Comparison of ENCODE assay signal across 8 cellular contexts in the genomic region with DNA sequence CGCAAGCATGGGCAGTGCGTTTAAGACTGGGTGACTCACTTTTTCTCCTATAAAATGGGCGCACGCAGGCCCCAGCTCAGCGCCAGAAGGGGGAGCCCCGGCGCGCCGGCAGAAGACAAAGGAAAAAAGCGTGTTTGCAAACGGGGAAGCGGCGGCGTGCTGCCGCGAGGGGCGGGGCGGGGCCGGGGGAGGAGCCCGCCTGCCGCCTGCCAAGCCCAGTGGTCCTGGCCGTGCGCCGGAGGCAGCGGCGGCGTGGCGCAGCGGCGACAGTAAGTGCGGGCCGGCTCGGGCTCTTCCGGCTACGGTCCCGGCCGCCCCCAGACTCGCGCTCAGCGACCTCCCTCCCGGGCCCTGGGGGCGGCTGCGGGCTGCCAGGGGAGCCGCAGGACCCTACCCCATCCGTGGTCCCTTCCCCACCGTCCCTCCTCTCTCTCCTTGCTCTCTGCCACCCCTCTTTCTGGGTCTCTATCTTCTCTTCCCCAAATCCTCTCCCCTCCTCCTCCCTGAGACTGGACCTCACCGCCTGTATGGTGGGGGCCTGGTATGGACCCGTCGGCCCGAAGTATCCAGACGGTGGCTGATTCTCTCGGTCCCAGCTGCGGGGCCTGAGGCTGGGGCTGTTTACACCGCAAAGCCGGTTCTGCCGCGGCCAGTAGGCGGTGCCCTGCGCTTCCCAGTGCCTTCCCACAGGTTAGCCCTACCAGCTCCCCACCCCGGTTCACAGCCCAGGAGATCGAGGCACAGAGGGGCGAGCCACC. TPM values are rescaled to one million over a fixed set of nuclear protein-coding genes. Genes with fewer than 3 reads are reported as not detected.
A peak's percentile ranks its signal among the peaks of the same experiment; 100 is the strongest.
DNase-seq lines count a peak whose midpoint lies in the region; ATAC-seq, FAIRE-seq and TF ChIP-seq lines count a peak whose summit lies in the region.

Gene SLC29A3 (plus strand): TSS at position 218 of the 758 bp plus-strand sequence. CDS start 51 bp downstream, at position 269.

- peaks cover 16% of the 10 kb centered on the region for H3K36me3 Mint-ChIP-seq in activated T-helper 17 cell treated with anti-CD3 and anti-CD28 coated beads, Interleukin-2, amount 50 U/mL, for 72 hours (ENCODE audit: low read depth)
- H3K36me3 Mint-ChIP-seq in nephron (ENCODE audit: low read depth) = peaks cover 9% of the 10 kb centered on the region

- H3K27me3 Mint-ChIP-seq in activated T-helper 17 cell treated with anti-CD3 and anti-CD28 coated beads, Interleukin-2, amount 50 U/mL, for 72 hours = no peaks in the 10 kb centered on the region
- H3K27me3 Mint-ChIP-seq in nephron (ENCODE audit: low read depth) = no peaks in the 10 kb centered on the region

- H3K56ac ChIP-seq in IMR-90 (ENCODE audit: extremely low read depth, insufficient read depth, low read length) = no peak within 1 kb of the TSS

- in situ Hi-C loops in IMR-90 (cut with MboI; ENCODE audit: low sequenced_read_pairs) = loop anchor here (10.0 kb wide), 2 partner anchors 286 to 496 kb away; no protein-coding TSS in a partner anchor

- H3K4ac ChIP-seq in IMR-90 (ENCODE audit: low read depth, low read length) = peak within 1 kb of the TSS; percentile 47; the same call in 1 of the 2 replicates

- H3K4me3 Mint-ChIP-seq in activated T-helper 17 cell treated with anti-CD3 and anti-CD28 coated beads, Interleukin-2, amount 50 U/mL, for 72 hours = peak within 1 kb of the TSS; percentile 93
- H3K4me3 Mint-ChIP-seq in nephron = peak within 1 kb of the TSS; percentile 95 to 99 (median 96)

- FAIRE-seq in D721Med (lab: Jason Lieb, UNC) = no peak

- H3K27ac ChIP-seq in IMR-90 (ENCODE audit: insufficient read depth, low read length) = peak within 1 kb of the TSS; percentile 13; the same call in 1 of the 2 replicates

- TF ChIP-seq POLR2A in IMR-90 (IDR thresholded peaks at IDR 0.05; ENCODE audit: low read depth, low read length) = no peak

- H2AFZ ChIP-seq in IMR-90 (replicated peaks; ENCODE audit: low read length, poor library complexity) = peak within 1 kb of the TSS; percentile 97

- H3K4me2 ChIP-seq in IMR-90 (ENCODE audit: low read depth, low read length) = peak within 1 kb of the TSS; percentile 77

- peak within 1 kb of the TSS; percentile 6; the same call in 1 of the 2 replicates for H4K5ac ChIP-seq in IMR-90 (ENCODE audit: low read depth, low read length)

- H3K9me1 ChIP-seq in IMR-90 (ENCODE audit: insufficient read depth, low read length) = no peaks in the 10 kb centered on the region; the same call in 1 of the 2 replicates

- no peak within 1 kb of the TSS for H2BK15ac ChIP-seq in IMR-90 (ENCODE audit: low read depth, low read length)

- H3K9me3 ChIP-seq in IMR-90 (ENCODE audit: control insufficient read depth, insufficient read depth, low read length) = no peaks in the 10 kb centered on the region

- dilution Hi-C loops in IMR-90 (cut with HindIII; ENCODE audit: low sequenced_read_pairs, unreplicated experiment) = no loop called here

- no peaks in the 10 kb centered on the region for H4K20me1 ChIP-seq in IMR-90 (ENCODE audit: insufficient read depth, low read length)

- peak within 1 kb of the TSS; percentile 88 for H2AK9ac ChIP-seq in IMR-90 (replicated peaks; ENCODE audit: low read depth, low read length, poor library complexity)

- TF ChIP-seq RAD21 in IMR-90 (IDR thresholded peaks at IDR 0.05; ENCODE audit: low read length) = peak; percentile 64

- H2BK120ac ChIP-seq in IMR-90 (ENCODE audit: low read depth, low read length) = peak within 1 kb of the TSS; percentile 52; the same call in 1 of the 2 replicates

- no TSS peak for BruUV-seq in IMR-90 (replicated peaks; lab: Mats Ljungman, UMichigan)

- peak within 1 kb of the TSS; percentile 76; the same call in 1 of the 2 replicates for H3K14ac ChIP-seq in IMR-90 (replicated peaks; ENCODE audit: low read depth, low read length)

- H3K4me1 Mint-ChIP-seq in activated T-helper 17 cell treated with anti-CD3 and anti-CD28 coated beads, Interleukin-2, amount 50 U/mL, for 72 hours = peaks cover 13% of the 10 kb centered on the region
- H3K4me1 Mint-ChIP-seq in nephron = peaks cover 31% of the 10 kb centered on the region

- no peaks in the 10 kb centered on the region for H3K79me1 ChIP-seq in IMR-90 (ENCODE audit: low read depth in 1 of 2, low read length in 2 of 2)

- DNase-seq in D721Med (ENCODE audit: insufficient read length, low spot score) (peak; percentile 72), IMR-90 (peak; percentile 70), RKO (ENCODE audit: low spot score) (peak; percentile 91), fibroblast of the aortic adventitia (ENCODE audit: low read depth) (peak; percentile 62)
- peak; percentile 88 for DNase-seq in stimulated activated naive CD8-positive, alpha-beta T cell treated with anti-CD3 and anti-CD28 coated beads, Interleukin-15, Interleukin-2, amounts not matched to agents 100 U/mL and 50 U/mL, for 24 hours

- peak within 1 kb of the TSS in 1 of 2 experiments; percentile 76; a peak in 1 of 4 replicates for H4K8ac ChIP-seq in IMR-90 (ENCODE audit: low read depth in 2 of 2, low read length in 2 of 2)

- no peak within 1 kb of the TSS for H2BK20ac ChIP-seq in IMR-90 (ENCODE audit: low read depth, low read length)

- POLR2A ChIA-PET in IMR-90 (lab: Charles Lee; ENCODE audit: unreplicated experiment) = interaction anchor here (0.6 kb wide), 3 partner anchors 50 to 255 kb away, joined by 8 to 15 read pairs (median 12); no protein-coding TSS in a partner anchor

- no peaks in the 10 kb centered on the region; the same call in 1 of the 2 replicates for H3K4me1 ChIP-seq in IMR-90 (ENCODE audit: control insufficient read depth, insufficient read depth, low read length)

- H3K9me3 Mint-ChIP-seq in activated T-helper 17 cell treated with anti-CD3 and anti-CD28 coated beads, Interleukin-2, amount 50 U/mL, for 72 hours = no peaks in the 10 kb centered on the region
- no peaks in the 10 kb centered on the region for H3K9me3 Mint-ChIP-seq in nephron

- no peak within 1 kb of the TSS; the same call in 1 of the 2 replicates for H4K91ac ChIP-seq in IMR-90 (ENCODE audit: insufficient read depth, low read depth, low read length)

- no peak within 1 kb of the TSS for H3K23ac ChIP-seq in IMR-90 (ENCODE audit: low read depth, low read length)

- intact Hi-C loops in IMR-90 (cut with micrococcal nuclease) = loop anchor here (1.0 to 10.0 kb wide), 5 partner anchors 58 to 726 kb away; no protein-coding TSS in a partner anchor

- no peak within 1 kb of the TSS for H3K18ac ChIP-seq in IMR-90 (ENCODE audit: low read depth, low read length)

- peak within 1 kb of the TSS; percentile 56; the same call in 1 of the 2 replicates for H2AK5ac ChIP-seq in IMR-90 (ENCODE audit: low read depth, low read length)

- H3K9ac ChIP-seq in IMR-90 (ENCODE audit: low read depth, low read length) = peak within 1 kb of the TSS; percentile 78

- CTCF ChIA-PET in IMR-90 (lab: Yijun Ruan, JAX) = interaction anchor here (0.6 to 2.1 kb wide), 9 partner anchors 12 to 397 kb away, joined by 3 to 11 read pairs (median 3); no protein-coding TSS in a partner anchor

- ATAC-seq in GM21390 (IDR thresholded peaks at IDR 0.05; ENCODE audit: unreplicated experiment) = peak; percentile 80
- peak; percentile 92 for ATAC-seq in IMR-90 (ENCODE audit: low read depth)
- peak; percentile 92 for ATAC-seq in activated T-helper 17 cell treated with anti-CD3 and anti-CD28 coated beads, Interleukin-2, amount 50 U/mL, for 72 hours (replicated peaks)
- peak; percentile 85 for ATAC-seq in stimulated activated naive CD8-positive, alpha-beta T cell treated with anti-CD3 and anti-CD28 coated beads, Interleukin-15, Interleukin-2, amounts not matched to agents 100 U/mL and 50 U/mL, for 24 hours

- peaks cover 2% of the 10 kb centered on the region; the same call in 1 of the 2 replicates for H3K27me3 ChIP-seq in IMR-90 (ENCODE audit: control insufficient read depth, insufficient read depth, low read length)

- H2BK5ac ChIP-seq in IMR-90 (ENCODE audit: low read depth, low read length, poor library complexity, severe bottlenecking) = no peak within 1 kb of the TSS

- WGBS in IMR-90 (ENCODE audit: extremely low coverage in 2 of 2, insufficient read length in 1 of 2), 2 experiments = 1% methylated on average over 26 of the region's 62 CpGs; no CpG with 5 or more reads in 1 of the 2 experiments

- H3K4me3 ChIP-seq in IMR-90 (ENCODE audit: insufficient read depth, low read depth, low read length) = peak within 1 kb of the TSS; percentile 68
- H3K4me3 ChIP-seq in fibroblast of the aortic adventitia (ENCODE audit: low read depth, low read length) = peak within 1 kb of the TSS; percentile 78

- TF ChIP-seq CTCF in D721Med (IDR thresholded peaks at IDR 0.05; ENCODE audit: insufficient read depth, missing control alignments) (peak; percentile 69), IMR-90 (conservative IDR thresholded peaks at IDR 0.05; ENCODE audit: low read depth, low read length) (peak; percentile 69), fibroblast of the aortic adventitia (IDR thresholded peaks at IDR 0.05; ENCODE audit: insufficient read depth, low read length) (peak; percentile 73), nephron (IDR thresholded peaks at IDR 0.05; ENCODE audit: unreplicated experiment in 3 of 3) (peak; percentile 52 to 61 (median 60))

- H3K36me3 ChIP-seq in IMR-90 (ENCODE audit: control insufficient read depth, insufficient read depth, low read length) = peaks cover 3% of the 10 kb centered on the region; the same call in 1 of the 2 replicates

- H3K27ac Mint-ChIP-seq in activated T-helper 17 cell treated with anti-CD3 and anti-CD28 coated beads, Interleukin-2, amount 50 U/mL, for 72 hours = peak within 1 kb of the TSS; percentile 88
- H3K27ac Mint-ChIP-seq in nephron = peak within 1 kb of the TSS; percentile 49 to 85 (median 67)

TF ChIP-seq in IMR-90, 13 proteins besides CTCF, POLR2A, EP300 and RAD21:
- TF ChIP-seq RCOR1 (IDR thresholded peaks at IDR 0.05; ENCODE audit: insufficient replicate concordance, low read length) = peak; percentile 97
- no peak for TF ChIP-seq RFX5 (IDR thresholded peaks at IDR 0.05; ENCODE audit: low read depth, low read length)
- peak; percentile 65; the same call in 1 of the 2 replicates for TF ChIP-seq MAZ (IDR thresholded peaks at IDR 0.05; ENCODE audit: borderline replicate concordance, low read depth, low read length)
- TF ChIP-seq MXI1 (IDR thresholded peaks at IDR 0.05; ENCODE audit: borderline replicate concordance, low read depth, low read length) = peak; percentile 88
- peak; percentile 55 for TF ChIP-seq SMC3 (IDR thresholded peaks at IDR 0.05; ENCODE audit: low read depth, low read length)

RNA-seq across cellular contexts. Expression of gene SLC29A3, which starts in this region (rescaled TPM):
- 0.72 and 0.83 TPM in 2 replicates for total RNA-seq in IMR-90 (2012; rRNA removed)
- polyA plus RNA-seq in IMR-90 (2012; rRNA removed) = 3.0 and 3.8 TPM in 2 replicates
- 0.79 and 3.2 TPM in 2 replicates for polyA plus RNA-seq in IMR-90 (2012; cell fraction: cytosol; rRNA removed)
- 1.6 and 2.4 TPM in 2 replicates for polyA plus RNA-seq in IMR-90 (2012; cell fraction: nucleus; rRNA removed; ENCODE audit: low replicate concordance)
- total RNA-seq in activated T-helper 17 cell treated with anti-CD3 and anti-CD28 coated beads, Interleukin-2, amount 50 U/mL, for 72 hours = 1 to 10 TPM; 2.7 to 3.4 TPM
- 1.2 and 2.8 TPM in 2 replicates for total RNA-seq in fibroblast of the aortic adventitia (ENCODE audit: low replicate concordance)

Comparison
In these comparisons a context has a peak if more than half of its experiments do, and no peak if none do; other contexts are left out.
1. Peak in every context shown above with its lines: DNase-seq, ATAC-seq, H3K4me3 ChIP-seq and H3K27ac ChIP-seq.